ENCODE assay signal across 8 cellular contexts in genomic region chr17:58219789-58220183, GRCh38. TPM values are rescaled to one million over a fixed set of nuclear protein-coding genes. Genes with fewer than 3 reads are reported as not detected.
A peak's percentile ranks its signal among the peaks of the same experiment; 100 is the strongest.
DNase-seq lines count a peak whose midpoint lies in the region; ATAC-seq and TF ChIP-seq lines count a peak whose summit lies in the region.

No MANE protein-coding gene starts in this region.

- peak; percentile 10 for DNase-seq in HFFc6
- peak; percentile 8 for DNase-seq in SW480 (ENCODE audit: low spot score)
- DNase-seq in foreskin fibroblast = peak in 1 of 2 donors; percentile 53
- DNase-seq in smooth muscle cell (lab: John Stamatoyannopoulos, UW; ENCODE audit: unreplicated experiment) = no peak
- no peak for DNase-seq in SHP77 treated with DMSO at 0.1 percent for 48 hours (lab: John Stamatoyannopoulos, UW)
- DNase-seq in hippocampal formation (lab: John Stamatoyannopoulos, UW) = no peak
- DNase-seq in DMS79 (lab: John Stamatoyannopoulos, UW) = no peak

- H3K27ac Mint-ChIP-seq in HFFc6 = peak overlapping the region; percentile 88

- no peaks in the 10 kb centered on the region for H3K9me3 ChIP-seq in smooth muscle cell (replicated peaks; ENCODE audit: low read depth)

- peak overlapping the region; percentile 83 for H2AFZ ChIP-seq in smooth muscle cell (ENCODE audit: low read depth)

- H3K36me3 Mint-ChIP-seq in HFFc6 (ENCODE audit: low read depth) = no peaks in the 10 kb centered on the region

- H4K20me1 ChIP-seq in smooth muscle cell (ENCODE audit: low read depth) = no peaks in the 10 kb centered on the region

- H3K79me2 ChIP-seq in smooth muscle cell (ENCODE audit: low read depth) = no peaks in the 10 kb centered on the region

- H3K4me3 Mint-ChIP-seq in HFFc6 = peak overlapping the region; percentile 89

- no peaks in the 10 kb centered on the region for H3K36me3 ChIP-seq in smooth muscle cell (ENCODE audit: low read depth)

- no peak overlapping the region for H3K27ac ChIP-seq in smooth muscle cell (ENCODE audit: low read depth)

- H3K4me3 ChIP-seq in foreskin fibroblast (ENCODE audit: low read depth in 1 of 2, low read length in 2 of 2) (peak overlapping the region; percentile 82 to 96), smooth muscle cell (peak overlapping the region; percentile 75)

- H3K9ac ChIP-seq in smooth muscle cell (ENCODE audit: low read depth) = peak overlapping the region; percentile 9

- peaks cover 5% of the 10 kb centered on the region for H3K4me1 ChIP-seq in smooth muscle cell (ENCODE audit: low read depth)

- 92% methylated on average over 7 of the region's 7 CpGs for WGBS in smooth muscle cell (ENCODE audit: low lambda C conversion rate)

- H3K4me1 Mint-ChIP-seq in HFFc6 (ENCODE audit: low read depth) = peaks cover 29% of the 10 kb centered on the region

- TF ChIP-seq CTCF in HFFc6 (IDR thresholded peaks at IDR 0.05) (no peak), foreskin fibroblast (IDR thresholded peaks at IDR 0.05; ENCODE audit: low read depth, low read length) (no peak), smooth muscle cell (IDR thresholded peaks at IDR 0.05; ENCODE audit: borderline replicate concordance, insufficient read depth, poor library complexity, severe bottlenecking) (no peak)

- no peaks in the 10 kb centered on the region for H3K27me3 Mint-ChIP-seq in HFFc6 (ENCODE audit: insufficient read depth)

- H3K27me3 ChIP-seq in smooth muscle cell (ENCODE audit: low read depth) = no peaks in the 10 kb centered on the region

- no peak for ATAC-seq in GM19324 (IDR thresholded peaks at IDR 0.05; ENCODE audit: low FRiP score, unreplicated experiment)

- no peaks in the 10 kb centered on the region for H3K9me3 Mint-ChIP-seq in HFFc6

- no peaks in the 10 kb centered on the region for H3F3A ChIP-seq in smooth muscle cell (ENCODE audit: low read depth)

- H3K4me2 ChIP-seq in smooth muscle cell = peak overlapping the region; percentile 88

RNA-seq across cellular contexts. Expression of gene MKS1, which starts 0.7 kb away (rescaled TPM):
- total RNA-seq in HFFc6 (2021; fragmentation: NEBNext Ultra II Directional; extraction: Animal tissue kit (Norgen Biotek cat#: 25700)) = 10 to 100 TPM in 1 of 6 experiments, 1 to 10 TPM in 5; 8.3 to 10.4 (median 8.9) TPM
- 9.2 and 15.6 TPM in 2 replicates for total RNA-seq in smooth muscle cell
- polyA plus RNA-seq in smooth muscle cell = 15.0 and 22.8 TPM in 2 replicates

RNA-seq across cellular contexts. Expression of gene LPO, which starts 18.6 kb away (rescaled TPM):
- total RNA-seq in HFFc6 (2021; fragmentation: NEBNext Ultra II Directional; extraction: Animal tissue kit (Norgen Biotek cat#: 25700)) = not detected
- total RNA-seq in smooth muscle cell = 1.7 and 4.1 TPM in 2 replicates
- polyA plus RNA-seq in smooth muscle cell = 3.3 TPM in 2 replicates

RNA-seq across cellular contexts. Expression of gene EPX, which starts 27.3 kb away (rescaled TPM):
- total RNA-seq in HFFc6 (2021; fragmentation: NEBNext Ultra II Directional; extraction: Animal tissue kit (Norgen Biotek cat#: 25700)) = not detected
- total RNA-seq in smooth muscle cell = not detected in 2 replicates
- polyA plus RNA-seq in smooth muscle cell = not detected in 2 replicates

RNA-seq across cellular contexts. Expression of gene OR4D2, which starts 53.0 kb away (rescaled TPM):
- total RNA-seq in HFFc6 (2021; fragmentation: NEBNext Ultra II Directional; extraction: Animal tissue kit (Norgen Biotek cat#: 25700)) = not detected
- not detected in 2 replicates for total RNA-seq in smooth muscle cell
- not detected in 2 replicates for polyA plus RNA-seq in smooth muscle cell

Comparison
In these comparisons a context has a peak if more than half of its experiments do, and no peak if none do; other contexts are left out.
1. DNase-seq: peak in HFFc6 (single experiment) and SW480 (single experiment); none in smooth muscle cell (single experiment), SHP77 treated with DMSO at 0.1 percent for 48 hours (single experiment), hippocampal formation (0 of 2) and DMS79 (single experiment).